In the genomic region with DNA sequence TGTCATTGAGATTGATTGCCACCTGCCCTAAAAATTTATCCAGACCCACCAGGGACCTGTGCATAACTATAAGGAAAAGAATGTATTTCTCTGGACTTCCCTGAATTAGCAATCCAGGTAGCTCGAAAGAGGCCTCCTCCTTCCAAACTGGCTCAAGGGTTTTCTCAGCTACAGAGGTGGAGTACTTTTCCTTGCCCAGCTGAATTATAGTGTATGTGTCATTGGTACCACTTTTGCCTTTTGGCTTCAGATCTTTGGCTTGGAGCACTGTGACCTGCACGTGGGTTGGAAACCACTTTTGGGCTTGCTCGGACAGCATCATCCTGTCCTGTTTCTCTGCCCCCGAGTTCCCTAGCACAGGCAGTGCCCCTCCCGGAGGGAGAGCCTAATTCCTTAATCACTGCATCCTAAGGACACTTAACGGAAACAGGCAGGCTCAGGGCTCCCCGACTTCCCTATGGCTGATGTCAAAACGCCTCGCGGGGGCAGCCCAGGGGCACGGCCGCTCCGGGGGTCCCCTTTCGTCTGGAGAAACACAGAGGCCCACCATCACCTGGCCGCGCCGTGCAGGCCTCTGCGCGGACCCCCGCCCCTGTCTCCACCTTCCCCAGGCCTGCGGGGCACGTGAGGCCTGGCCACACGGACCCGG, we compare ENCODE assay signal across 8 cellular contexts. TPM values are rescaled to one million over a fixed set of nuclear protein-coding genes. Genes with fewer than 3 reads are reported as not detected.
DNase-seq lines count a peak whose midpoint lies in the region; TF ChIP-seq lines count a peak whose summit lies in the region.

No MANE protein-coding gene starts in this region.

- peak overlapping the region; percentile 84 for H3K9ac ChIP-seq in SK-N-SH

- DNase-seq in COLO668 (lab: John Stamatoyannopoulos, UW; ENCODE audit: unreplicated experiment) (peak; percentile 30), GM20000 (ENCODE audit: low spot score) (peak; percentile 40), HK-2 (ENCODE audit: unreplicated experiment) (peak; percentile 47), SK-N-SH (no peak), astrocyte of the hippocampus (ENCODE audit: low read depth, low spot score) (peak; percentile 60), hippocampal formation (lab: John Stamatoyannopoulos, UW) (peak; percentile 29 to 41), renal cortical epithelial cell (ENCODE audit: low read depth) (peak; percentile 52), GM13976 (ENCODE audit: low spot score) (no peak)

- peaks cover 20% of the 10 kb centered on the region for H3F3A ChIP-seq in SK-N-SH (replicated peaks; ENCODE audit: insufficient read depth)

- WGBS in SK-N-SH (ENCODE audit: low lambda C conversion rate): under 1% methylated on average over 8 of the region's 24 CpGs

- H3K36me3 ChIP-seq in SK-N-SH (replicated peaks in 1 of 2; ENCODE audit: control insufficient read depth in 1 of 2, insufficient read depth in 2 of 2, low read length in 1 of 2): no peaks in the 10 kb centered on the region

- POLR2A ChIA-PET in SK-N-SH (lab: Yijun Ruan, JAX): interaction anchor here (2.0 kb wide), 1 partner anchor 11 kb away, joined by 7 read pairs; no protein-coding TSS in a partner anchor

- peaks cover 50% of the 10 kb centered on the region for H3K79me2 ChIP-seq in SK-N-SH (ENCODE audit: insufficient read depth)

- H3K9me2 ChIP-seq in SK-N-SH: no peaks in the 10 kb centered on the region

- H3K27ac ChIP-seq in SK-N-SH (ENCODE audit: low read depth in 2 of 2, low read length in 1 of 2): peak overlapping the region; percentile 74 to 91

- peak overlapping the region; percentile 86 to 92 for H3K4me3 ChIP-seq in SK-N-SH (ENCODE audit: low read depth in 2 of 2, low read length in 1 of 2)

- in situ Hi-C loops in GM13976 (cut with MboI; ENCODE audit: low sequenced_read_pairs, unreplicated experiment): no loop called here

- no peak for TF ChIP-seq RAD21 in SK-N-SH (IDR thresholded peaks at IDR 0.05; ENCODE audit: low read length)

- CTCF ChIA-PET in SK-N-SH (lab: Yijun Ruan, JAX): no interaction called here

- no peaks in the 10 kb centered on the region for H3K9me3 ChIP-seq in SK-N-SH

- H2AFZ ChIP-seq in SK-N-SH (ENCODE audit: low read depth): peak overlapping the region; percentile 94

- H3K27me3 ChIP-seq in SK-N-SH (ENCODE audit: insufficient read depth): no peaks in the 10 kb centered on the region

- peak overlapping the region; percentile 91 for H3K4me2 ChIP-seq in SK-N-SH

- TF ChIP-seq CTCF in GM20000 (IDR thresholded peaks at IDR 0.05; ENCODE audit: extremely low read depth, missing control alignments): no peak
- no peak for TF ChIP-seq CTCF in SK-N-SH (IDR thresholded peaks at IDR 0.05)
- TF ChIP-seq CTCF in GM13976 (IDR thresholded peaks at IDR 0.05; ENCODE audit: borderline replicate concordance, control extremely low read depth, extremely low read depth, insufficient read depth, missing control alignments): no peak

- no peaks in the 10 kb centered on the region; the same call in 1 of the 2 replicates for H4K20me1 ChIP-seq in SK-N-SH (ENCODE audit: insufficient read depth)

- no peak for TF ChIP-seq EP300 in SK-N-SH (IDR thresholded peaks at IDR 0.05; ENCODE audit: borderline replicate concordance in 1 of 2, low read depth in 1 of 2, low read length in 1 of 2)

- H3K4me1 ChIP-seq in SK-N-SH (ENCODE audit: control insufficient read depth in 1 of 2, insufficient read depth in 2 of 2, low read depth in 1 of 2, low read length in 1 of 2): peaks cover 20 to 30% of the 10 kb centered on the region in 2 experiments; a peak in 3 of 4 replicates

TF ChIP-seq in SK-N-SH, 30 proteins besides CTCF, POLR2A, EP300 and RAD21:
- TF ChIP-seq GABPA (IDR thresholded peaks at IDR 0.05; ENCODE audit: low read depth) (no peak), MXI1 (IDR thresholded peaks at IDR 0.05; ENCODE audit: low read depth, low read length) (peak; percentile 91), IRF3 (IDR thresholded peaks at IDR 0.05; ENCODE audit: low read depth, low read length) (no peak)
- TF ChIP-seq, protein P1, sequence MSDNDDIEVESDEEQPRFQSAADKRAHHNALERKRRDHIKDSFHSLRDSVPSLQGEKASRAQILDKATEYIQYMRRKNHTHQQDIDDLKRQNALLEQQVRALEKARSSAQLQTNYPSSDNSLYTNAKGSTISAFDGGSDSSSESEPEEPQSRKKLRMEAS (IDR thresholded peaks at IDR 0.05; ENCODE audit: low read depth): peak; percentile 56

RNA-seq across cellular contexts. Expression of gene RAB11FIP2, which starts 0.8 kb away (rescaled TPM):
- 3.0 and 4.4 TPM in 2 replicates for polyA plus RNA-seq in SK-N-SH (2012; rRNA removed)
- 4.7 and 6.6 TPM in 2 replicates for polyA plus RNA-seq in SK-N-SH (2012; cell fraction: cytosol; rRNA removed)
- 3.0 and 6.2 TPM in 2 replicates for polyA plus RNA-seq in SK-N-SH (2012; cell fraction: nucleus; rRNA removed)
- 24.1 and 61.3 TPM in 2 replicates for total RNA-seq in renal cortical epithelial cell

Comparison
In these comparisons a context has a peak if more than half of its experiments do, and no peak if none do; other contexts are left out.
1. DNase-seq: peak in COLO668 (single experiment), GM20000 (single experiment), HK-2 (single experiment), astrocyte of the hippocampus (single experiment), hippocampal formation (2 of 2) and renal cortical epithelial cell (single experiment); none in SK-N-SH (single experiment) and GM13976 (single experiment).